ENCODE assay signal across 1 cellular context in the genomic region with DNA sequence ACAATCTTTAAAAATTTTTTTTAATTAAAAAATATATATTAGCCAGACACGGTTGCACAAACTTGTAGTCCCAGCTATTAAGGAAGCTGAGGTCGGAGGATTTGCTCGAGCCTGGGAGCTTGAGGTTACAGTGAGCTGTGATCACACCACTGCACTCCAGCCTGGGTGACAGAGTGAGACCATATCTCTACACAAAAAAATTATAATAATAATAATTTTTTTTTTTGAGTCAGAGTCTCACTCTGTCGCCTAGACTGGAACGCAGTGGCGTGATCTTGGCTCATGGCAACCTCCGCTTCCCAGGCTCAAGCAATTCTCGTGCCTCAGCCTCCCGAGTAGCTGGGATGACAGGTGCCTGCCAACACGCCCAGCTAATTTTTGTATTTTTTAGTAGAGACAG.
TF ChIP-seq lines count a peak whose summit lies in the region.

No MANE protein-coding gene starts in this region.

TF ChIP-seq in HepG2, 621 proteins besides CTCF, POLR2A, EP300 and RAD21:
- TF ChIP-seq HNRNPH1 (optimal IDR thresholded peaks at IDR 0.05; ENCODE audit: low read depth, low read length) (no peak), MTF1 (CRISPR knock-in tag; IDR thresholded peaks at IDR 0.05) (no peak), ZNF326 (CRISPR knock-in tag; IDR thresholded peaks at IDR 0.05; ENCODE audit: borderline replicate concordance) (no peak), NCOR1 (IDR thresholded peaks at IDR 0.05; ENCODE audit: borderline replicate concordance, low read length) (no peak), ZFP90 (CRISPR knock-in tag; IDR thresholded peaks at IDR 0.05; ENCODE audit: borderline replicate concordance) (no peak)
- TF ChIP-seq, protein P1, sequence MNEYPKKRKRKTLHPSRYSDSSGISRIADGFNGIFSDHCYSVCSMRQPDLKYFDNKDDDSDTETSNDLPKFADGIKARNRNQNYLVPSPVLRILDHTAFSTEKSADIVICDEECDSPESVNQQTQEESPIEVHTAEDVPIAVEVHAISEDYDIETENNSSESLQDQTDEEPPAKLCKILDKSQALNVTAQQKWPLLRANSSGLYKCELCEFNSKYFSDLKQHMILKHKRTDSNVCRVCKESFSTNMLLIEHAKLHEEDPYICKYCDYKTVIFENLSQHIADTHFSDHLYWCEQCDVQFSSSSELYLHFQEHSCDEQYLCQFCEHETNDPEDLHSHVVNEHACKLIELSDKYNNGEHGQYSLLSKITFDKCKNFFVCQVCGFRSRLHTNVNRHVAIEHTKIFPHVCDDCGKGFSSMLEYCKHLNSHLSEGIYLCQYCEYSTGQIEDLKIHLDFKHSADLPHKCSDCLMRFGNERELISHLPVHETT (CRISPR knock-in tag; conservative IDR thresholded peaks at IDR 0.05), result no peak
